ENCODE assay signal across 15 cellular contexts in the genomic region with DNA sequence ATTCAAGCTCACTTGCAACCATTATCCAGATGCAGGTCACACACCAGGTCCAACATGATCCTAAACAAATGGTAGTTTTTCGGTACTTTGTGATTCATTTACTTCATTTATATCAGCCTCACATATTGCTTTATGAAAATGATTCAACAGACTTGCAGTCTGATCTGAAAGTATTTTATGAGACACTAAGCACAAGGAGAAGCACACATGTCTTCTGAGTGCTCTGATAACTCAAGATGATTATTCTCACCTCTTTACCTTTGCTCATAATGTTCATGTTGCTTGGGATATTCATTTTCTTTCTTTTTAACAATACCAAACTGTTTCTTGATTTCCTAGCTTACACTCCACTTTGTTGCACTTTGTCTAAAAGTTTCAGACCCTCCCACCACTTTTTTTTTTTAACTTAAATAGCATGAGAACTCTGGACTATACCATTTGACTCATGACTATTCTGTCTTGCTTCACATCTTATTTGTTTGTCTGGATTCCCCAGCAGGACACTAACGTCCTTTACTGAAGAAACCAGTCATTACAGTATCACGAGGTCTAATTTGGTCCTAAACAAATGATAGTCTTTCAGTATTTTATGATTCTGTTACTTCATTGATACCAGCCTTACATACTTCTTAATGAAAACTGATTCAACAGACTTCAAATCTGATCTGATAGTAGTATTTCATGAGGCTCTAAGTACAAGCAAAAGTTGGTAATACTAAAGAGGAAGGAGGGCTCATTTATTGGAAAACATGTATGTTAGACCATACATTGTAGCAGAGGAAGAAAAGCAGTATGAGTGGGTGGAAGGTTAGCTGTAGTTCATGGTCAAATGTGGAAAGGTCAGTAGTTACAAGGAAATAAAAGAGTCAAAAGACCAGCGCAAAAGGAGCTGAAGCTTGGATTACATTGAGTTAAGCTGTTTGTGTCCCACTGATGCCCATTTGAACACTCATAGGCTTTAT.
A peak's percentile ranks its signal among the peaks of the same experiment; 100 is the strongest.
DNase-seq lines count a peak whose midpoint lies in the region; ATAC-seq and TF ChIP-seq lines count a peak whose summit lies in the region.
"Had no signal": no experiment of that assay in that cellular context is flagged by ENCODE, and none has a peak within 500 bp of the region (broad histone marks: within the 10 kb centered on the region; RNA-seq: fewer than 3 reads in every experiment).

No MANE protein-coding gene starts in this region.

- H3K27ac ChIP-seq in mesenchymal stem cell (ENCODE audit: low read length, poor library complexity, severe bottlenecking) (no peak overlapping the region), SK-N-SH (ENCODE audit: low read depth in 2 of 2, low read length in 1 of 2) (no peak overlapping the region)
- H3K27ac ChIP-seq: brain microvascular endothelial cell had no signal

- 0 out of 2 replicates have a peak, but pooled peaks cover 7% of the 10 kb centered on the region for H3K9me2 ChIP-seq in SK-N-SH

- no peaks in the 10 kb centered on the region for H3K36me3 Mint-ChIP-seq in activated CD4-positive, alpha-beta memory T cell treated with anti-CD3 and anti-CD28 coated beads for 36 hours
- H3K36me3 Mint-ChIP-seq in activated CD4-positive, alpha-beta memory T cell treated with anti-CD3 and anti-CD28 coated beads, Interleukin-2, amount 10 ng/mL, durations not matched to agents 7 days and 5 days (ENCODE audit: low read depth): peaks cover 3% of the 10 kb centered on the region

- no peak for DNase-seq in activated CD4-positive, alpha-beta memory T cell treated with anti-CD3 and anti-CD28 coated beads for 36 hours
- DNase-seq in activated CD4-positive, alpha-beta memory T cell treated with anti-CD3 and anti-CD28 coated beads, Interleukin-2, amount 10 ng/mL, durations not matched to agents 7 days and 5 days: no peak
- DNase-seq in mesenchymal stem cell (peak; percentile 36), SK-N-SH (no peak), H7 (no peak)
- DNase-seq in activated CD8-positive, alpha-beta memory T cell treated with anti-CD3 and anti-CD28 coated beads, Interleukin-2, amount 50 U/mL, for 48 hours: no peak
- DNase-seq: activated CD4-positive, alpha-beta T cell treated with anti-CD3 and anti-CD28 coated beads, Interleukin-2, amount 50 U/mL, for 4 hours; brain microvascular endothelial cell; GDM1; kidney; occipital lobe had no signal

- no peaks in the 10 kb centered on the region for H3K27me3 Mint-ChIP-seq in activated CD4-positive, alpha-beta memory T cell treated with anti-CD3 and anti-CD28 coated beads for 36 hours
- no peaks in the 10 kb centered on the region for H3K27me3 Mint-ChIP-seq in activated CD4-positive, alpha-beta memory T cell treated with anti-CD3 and anti-CD28 coated beads, Interleukin-2, amount 10 ng/mL, durations not matched to agents 7 days and 5 days

- CTCF ChIA-PET in activated CD4-positive, alpha-beta memory T cell treated with anti-CD3 and anti-CD28 coated beads for 36 hours (lab: Charles Lee): interaction anchor here (2.2 kb wide), 1 partner anchor 144 kb away, joined by 5 read pairs; no protein-coding TSS in a partner anchor
- CTCF ChIA-PET in activated CD4-positive, alpha-beta memory T cell treated with anti-CD3 and anti-CD28 coated beads, Interleukin-2, amount 10 ng/mL, durations not matched to agents 7 days and 5 days (lab: Charles Lee): interaction anchor here (0.8 kb wide), 1 partner anchor 144 kb away, joined by 8 read pairs; no protein-coding TSS in a partner anchor
- CTCF ChIA-PET in SK-N-SH (lab: Yijun Ruan, JAX): no interaction called here

- H3K4me3 ChIP-seq in mesenchymal stem cell (ENCODE audit: insufficient read depth in 1 of 2, low read depth in 1 of 2, low read length in 2 of 2) (no peak overlapping the region), SK-N-SH (ENCODE audit: low read depth in 2 of 2, low read length in 1 of 2) (no peak overlapping the region), H7 (ENCODE audit: insufficient read depth, low read depth, low read length) (no peak overlapping the region)
- H3K4me3 ChIP-seq: A549 had no signal

- WGBS in mesenchymal stem cell: 96% methylated on average over 3 of the region's 4 CpGs
- 8% methylated on average over 4 of the region's 4 CpGs for WGBS in SK-N-SH (ENCODE audit: low lambda C conversion rate)

- H3K18ac ChIP-seq in mesenchymal stem cell (ENCODE audit: low read depth in 1 of 2, low read length in 2 of 2): no peak overlapping the region

- no peaks in the 10 kb centered on the region for H3K79me1 ChIP-seq in mesenchymal stem cell (replicated peaks; ENCODE audit: low read length, poor library complexity, severe bottlenecking)

- H2BK120ac ChIP-seq in mesenchymal stem cell (ENCODE audit: low read depth, low read length): no peak overlapping the region

- no peak for TF ChIP-seq CTCF in SK-N-SH (IDR thresholded peaks at IDR 0.05)

- no peak overlapping the region for H4K8ac ChIP-seq in mesenchymal stem cell (ENCODE audit: low read length)

- H3K23ac ChIP-seq in mesenchymal stem cell (ENCODE audit: low read length in 2 of 2): no peak overlapping the region

- H3K9me3 Mint-ChIP-seq in activated CD4-positive, alpha-beta memory T cell treated with anti-CD3 and anti-CD28 coated beads for 36 hours: no peaks in the 10 kb centered on the region
- no peaks in the 10 kb centered on the region for H3K9me3 Mint-ChIP-seq in activated CD4-positive, alpha-beta memory T cell treated with anti-CD3 and anti-CD28 coated beads, Interleukin-2, amount 10 ng/mL, durations not matched to agents 7 days and 5 days

- no peak for TF ChIP-seq RAD21 in SK-N-SH (IDR thresholded peaks at IDR 0.05; ENCODE audit: low read length)

- no peak overlapping the region for H4K91ac ChIP-seq in mesenchymal stem cell (ENCODE audit: low read length)

- no peak overlapping the region for H3K4me2 ChIP-seq in mesenchymal stem cell (ENCODE audit: low read length, poor library complexity, severe bottlenecking)
- H3K4me2 ChIP-seq in SK-N-SH: no peak overlapping the region
- H3K4me2 ChIP-seq: A549 had no signal

- H3K4me3 Mint-ChIP-seq in activated CD4-positive, alpha-beta memory T cell treated with anti-CD3 and anti-CD28 coated beads for 36 hours: no peak overlapping the region
- H3K4me3 Mint-ChIP-seq in activated CD4-positive, alpha-beta memory T cell treated with anti-CD3 and anti-CD28 coated beads, Interleukin-2, amount 10 ng/mL, durations not matched to agents 7 days and 5 days: no peak overlapping the region

- H3K9me3 ChIP-seq in mesenchymal stem cell (ENCODE audit: control insufficient read depth, low read length) (no peaks in the 10 kb centered on the region), SK-N-SH (no peaks in the 10 kb centered on the region)
- H3K9me3 ChIP-seq: A549 had no signal

- no peaks in the 10 kb centered on the region for H4K20me1 ChIP-seq in SK-N-SH (ENCODE audit: insufficient read depth)

- H2AFZ ChIP-seq in mesenchymal stem cell (ENCODE audit: low read depth, low read length) (no peak overlapping the region), SK-N-SH (ENCODE audit: low read depth) (no peak overlapping the region)

- H3K4me1 ChIP-seq in mesenchymal stem cell (ENCODE audit: control insufficient read depth, insufficient read depth, low read depth, low read length) (no peaks in the 10 kb centered on the region), SK-N-SH (ENCODE audit: control insufficient read depth in 1 of 2, insufficient read depth in 2 of 2, low read depth in 1 of 2, low read length in 1 of 2) (no peaks in the 10 kb centered on the region)

- ATAC-seq in GM21515 (IDR thresholded peaks at IDR 0.05; ENCODE audit: unreplicated experiment) (peak; percentile 68), HG03103 (IDR thresholded peaks at IDR 0.05; ENCODE audit: low read depth, unreplicated experiment) (peak; percentile 67)
- ATAC-seq: A549, esophagus mucosa had no signal

- H2BK15ac ChIP-seq in mesenchymal stem cell (ENCODE audit: low read depth, poor library complexity, severe bottlenecking): no peak overlapping the region

- H3K9ac ChIP-seq in mesenchymal stem cell (ENCODE audit: low read length) (no peak overlapping the region), SK-N-SH (no peak overlapping the region)

- peak overlapping the region in 1 of 2 experiments; percentile 41 for H3K4ac ChIP-seq in mesenchymal stem cell (ENCODE audit: low read depth in 1 of 2, low read length in 2 of 2)

- intact Hi-C loops in activated CD4-positive, alpha-beta memory T cell treated with anti-CD3 and anti-CD28 coated beads for 36 hours (cut with micrococcal nuclease): loop anchor here (1.0 to 2.0 kb wide), 5 partner anchors 8 to 108 kb away; no protein-coding TSS in a partner anchor

- H3K27ac Mint-ChIP-seq in activated CD4-positive, alpha-beta memory T cell treated with anti-CD3 and anti-CD28 coated beads for 36 hours: peak overlapping the region; percentile 57
- no peak overlapping the region for H3K27ac Mint-ChIP-seq in activated CD4-positive, alpha-beta memory T cell treated with anti-CD3 and anti-CD28 coated beads, Interleukin-2, amount 10 ng/mL, durations not matched to agents 7 days and 5 days

- H3K14ac ChIP-seq in mesenchymal stem cell (ENCODE audit: low read length in 2 of 2): no peak overlapping the region

- no peak overlapping the region for H2AK5ac ChIP-seq in mesenchymal stem cell (ENCODE audit: low read length, severe bottlenecking)

- no peaks in the 10 kb centered on the region for H3K79me2 ChIP-seq in SK-N-SH (ENCODE audit: insufficient read depth)

- H2BK5ac ChIP-seq in mesenchymal stem cell (ENCODE audit: low read depth, low read length, poor library complexity, severe bottlenecking): no peak overlapping the region

- no peak for TF ChIP-seq EP300 in SK-N-SH (IDR thresholded peaks at IDR 0.05; ENCODE audit: borderline replicate concordance in 1 of 2, low read depth in 1 of 2, low read length in 1 of 2)

- H3F3A ChIP-seq in SK-N-SH (replicated peaks; ENCODE audit: insufficient read depth): no peaks in the 10 kb centered on the region

- H3K27me3 ChIP-seq in mesenchymal stem cell (ENCODE audit: control insufficient read depth in 1 of 2, insufficient read depth in 1 of 2, low read length in 2 of 2) (no peaks in the 10 kb centered on the region), SK-N-SH (ENCODE audit: insufficient read depth) (peaks cover 45% of the 10 kb centered on the region; the same call in 1 of the 2 replicates), H7 (ENCODE audit: control insufficient read depth, insufficient read depth, low read length) (no peaks in the 10 kb centered on the region)
- H3K27me3 ChIP-seq: brain microvascular endothelial cell had no signal

- no peaks in the 10 kb centered on the region for H3K36me3 ChIP-seq in mesenchymal stem cell (ENCODE audit: control insufficient read depth in 1 of 2, insufficient read depth in 2 of 2, low read depth in 1 of 2, low read length in 2 of 2)
- H3K36me3 ChIP-seq in SK-N-SH (replicated peaks in 1 of 2; ENCODE audit: control insufficient read depth in 1 of 2, insufficient read depth in 2 of 2, low read length in 1 of 2): no peaks in the 10 kb centered on the region
- no peaks in the 10 kb centered on the region for H3K36me3 ChIP-seq in H7 (replicated peaks; ENCODE audit: control insufficient read depth, insufficient read depth, low read length)
- H3K36me3 ChIP-seq: brain microvascular endothelial cell had no signal

- H2BK12ac ChIP-seq in mesenchymal stem cell (ENCODE audit: low read length in 2 of 2): no peak overlapping the region

- H3K4me1 Mint-ChIP-seq in activated CD4-positive, alpha-beta memory T cell treated with anti-CD3 and anti-CD28 coated beads for 36 hours (ENCODE audit: low read depth): peaks cover 25% of the 10 kb centered on the region
- H3K4me1 Mint-ChIP-seq in activated CD4-positive, alpha-beta memory T cell treated with anti-CD3 and anti-CD28 coated beads, Interleukin-2, amount 10 ng/mL, durations not matched to agents 7 days and 5 days: peaks cover 18% of the 10 kb centered on the region

- POLR2A ChIA-PET in activated CD4-positive, alpha-beta memory T cell treated with anti-CD3 and anti-CD28 coated beads for 36 hours (lab: Charles Lee): interaction anchor here (1.8 kb wide), 1 partner anchor 179 kb away, joined by 4 read pairs; no protein-coding TSS in a partner anchor
- POLR2A ChIA-PET in activated CD4-positive, alpha-beta memory T cell treated with anti-CD3 and anti-CD28 coated beads, Interleukin-2, amount 10 ng/mL, durations not matched to agents 7 days and 5 days (lab: Charles Lee): no interaction called here
- POLR2A ChIA-PET in SK-N-SH (lab: Yijun Ruan, JAX): no interaction called here
